Comparison of ENCODE assay signal across 12 cellular contexts in genomic region chrX:133402042-133402453, GRCh38. TPM values are rescaled to one million over a fixed set of nuclear protein-coding genes. Genes with fewer than 3 reads are reported as not detected.
DNase-seq lines count a peak whose midpoint lies in the region; ATAC-seq and TF ChIP-seq lines count a peak whose summit lies in the region.
"Had no signal": no experiment of that assay in that cellular context is flagged by ENCODE, and none has a peak within 500 bp of the region (broad histone marks: within the 10 kb centered on the region; RNA-seq: fewer than 3 reads in every experiment).

No MANE protein-coding gene starts in this region.

- H3K27me3 ChIP-seq in uterus = no peaks in the 10 kb centered on the region
- H3K27me3 ChIP-seq in testis = no peaks in the 10 kb centered on the region

- DNase-seq in Right ventricle myocardium inferior (ENCODE audit: missing footprints) (no peak), cardiac septum (ENCODE audit: low spot score) (no peak), astrocyte of the cerebellum (ENCODE audit: low read depth) (peak; percentile 94), left kidney (ENCODE audit: low read depth, low spot score) (peak; percentile 46), uterus (no peak), HCEC 1CT (no peak), testis (no peak)
- DNase-seq: activated CD8-positive, alpha-beta memory T cell treated with anti-CD3 and anti-CD28 coated beads for 24 hours; NCI-H187; stimulated activated CD4-positive, alpha-beta T cell treated with anti-CD3 and anti-CD28 coated beads, Interleukin-2, amount 100 ng/mL, for 24 hours had no signal

- H3K4me3 ChIP-seq in astrocyte of the cerebellum (ENCODE audit: low read depth, low read length) = no peak overlapping the region
- no peak overlapping the region for H3K4me3 ChIP-seq in uterus
- H3K4me3 ChIP-seq in testis = no peak overlapping the region

- intact Hi-C loops in Right ventricle myocardium inferior (cut with DNase I) (no loop called here), cardiac septum (cut with DNase I) (no loop called here), uterus (cut with DNase I; ENCODE audit: low total_unique reads) (no loop called here), testis (cut with DNase I; ENCODE audit: low total_unique reads) (no loop called here)

- 16 to 31% methylated on average over 2 of the region's 2 CpGs for WGBS in testis, 2 donors

- H3K27ac ChIP-seq in uterus = peak overlapping the region; percentile 31 to 59
- H3K27ac ChIP-seq in testis = no peak overlapping the region
- H3K27ac ChIP-seq: epithelial cell of prostate had no signal

- H3K36me3 ChIP-seq in uterus (no peaks in the 10 kb centered on the region), testis (ENCODE audit: low read depth, missing control alignments) (no peaks in the 10 kb centered on the region)

- ATAC-seq in Right ventricle myocardium inferior (peak; percentile 34), GM18858 (IDR thresholded peaks at IDR 0.05; ENCODE audit: unreplicated experiment) (no peak)

- H3K9me3 ChIP-seq in uterus (no peaks in the 10 kb centered on the region), testis (no peaks in the 10 kb centered on the region)

- TF ChIP-seq POLR2A in uterus (IDR thresholded peaks at IDR 0.05) = no peak
- TF ChIP-seq POLR2A in testis (IDR thresholded peaks at IDR 0.05) = no peak

- in situ Hi-C loops in astrocyte of the cerebellum (cut with HindIII; ENCODE audit: low sequenced_read_pairs) = no loop called here

- no peaks in the 10 kb centered on the region for H3K4me1 ChIP-seq in uterus
- H3K4me1 ChIP-seq in testis = no peaks in the 10 kb centered on the region

- TF ChIP-seq CTCF in astrocyte of the cerebellum (IDR thresholded peaks at IDR 0.05; ENCODE audit: low read depth, low read length, missing control alignments) (no peak), uterus (IDR thresholded peaks at IDR 0.05) (no peak), testis (IDR thresholded peaks at IDR 0.05) (no peak)

RNA-seq across cellular contexts. Expression of gene GPC4, which starts 13.2 kb away (rescaled TPM):
- 9.9 TPM for total RNA-seq in Right ventricle myocardium inferior
- 3.6 TPM for total RNA-seq in cardiac septum
- total RNA-seq in uterus = 10 to 100 TPM in 1 of 4 donors, 1 to 10 TPM in 3; 5.9 to 20.2 (median 8.8) TPM
- 10 to 100 TPM; 13.8 to 15.9 TPM for total RNA-seq in testis
- 17.8 TPM for polyA plus RNA-seq in testis (ENCODE audit: insufficient read depth, low read depth, low replicate concordance)

Comparison
In these comparisons a context has a peak if more than half of its experiments do, and no peak if none do; other contexts are left out.
1. DNase-seq: peak in astrocyte of the cerebellum (single experiment) and left kidney (single experiment); none in Right ventricle myocardium inferior (single experiment), cardiac septum (single experiment), uterus (0 of 2), HCEC 1CT (single experiment) and testis (single experiment).
2. H3K27ac ChIP-seq: peak in uterus (2 of 2); none in testis (0 of 2).